Comparison of ENCODE assay signal across 10 cellular contexts in the genomic region with DNA sequence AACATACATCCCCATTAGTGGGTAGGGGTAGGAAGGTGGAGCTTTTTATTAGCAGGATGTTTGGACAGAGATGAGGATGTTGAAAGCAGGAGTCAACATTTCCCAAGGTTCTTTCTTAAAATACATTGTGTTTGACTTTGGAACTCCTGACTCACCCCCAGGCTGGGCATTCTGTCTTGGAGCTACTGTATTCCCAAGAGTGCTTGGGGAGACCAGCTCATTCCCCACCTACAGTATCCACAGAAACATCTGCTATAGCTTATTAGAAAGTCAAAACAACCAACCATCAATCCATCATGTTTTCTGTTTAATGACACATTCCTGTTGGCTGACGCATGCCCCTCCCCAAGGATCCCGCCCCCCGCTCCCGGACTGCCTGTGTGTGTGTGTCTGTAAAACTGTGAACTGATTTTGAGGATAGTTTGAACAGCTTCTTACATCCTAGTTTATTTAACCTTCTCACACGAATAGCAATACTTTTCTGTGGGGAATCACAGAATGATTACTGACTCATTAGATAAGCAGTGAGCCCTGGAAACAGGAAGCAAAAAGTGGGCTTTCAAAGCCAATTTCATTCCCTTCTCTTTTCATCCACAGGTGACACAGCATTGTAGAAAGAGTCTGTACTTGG.
DNase-seq lines count a peak whose midpoint lies in the region; TF ChIP-seq lines count a peak whose summit lies in the region.
"Had no signal": no experiment of that assay in that cellular context is flagged by ENCODE, and none has a peak within 500 bp of the region (broad histone marks: within the 10 kb centered on the region; RNA-seq: fewer than 3 reads in every experiment).

No MANE protein-coding gene starts in this region.

- H3K27ac ChIP-seq in endodermal cell (ENCODE audit: low read depth, low read length) (peak overlapping the region; percentile 50), dorsolateral prefrontal cortex (peak overlapping the region in 22 of 59 donors; percentile 2 to 51 (median 24))

- H3K27me3 Mint-ChIP-seq in endodermal cell (ENCODE audit: insufficient read depth) = no peaks in the 10 kb centered on the region
- H3K27me3 Mint-ChIP-seq in nephron progenitor cell (ENCODE audit: low read depth, poor library complexity) = peaks cover 10% of the 10 kb centered on the region
- H3K27me3 Mint-ChIP-seq: activated naive CD8-positive, alpha-beta T cell treated with anti-CD3 and anti-CD28 coated beads, Interleukin-2, amount 10 ng/mL, durations not matched to agents 7 days and 5 days had no signal

- H3K36me3 ChIP-seq in endodermal cell (ENCODE audit: control insufficient read depth, insufficient read depth, low read length) = peaks cover 13% of the 10 kb centered on the region

- peak; percentile 90 for DNase-seq in AG20443 (ENCODE audit: low spot score)
- DNase-seq in NCI-H446 (lab: John Stamatoyannopoulos, UW) = peak; percentile 89 to 95
- DNase-seq in endodermal cell = no peak
- DNase-seq in nephron progenitor cell = no peak
- DNase-seq in OCI-M2 (lab: John Stamatoyannopoulos, UW; ENCODE audit: unreplicated experiment) = no peak
- no peak for DNase-seq in mucosa of gallbladder (ENCODE audit: low spot score)
- DNase-seq in dorsolateral prefrontal cortex = no peak
- no peak for DNase-seq in NCI-H510A treated with DMSO at 0.1 percent for 48 hours (lab: John Stamatoyannopoulos, UW)
- DNase-seq: activated naive CD8-positive, alpha-beta T cell treated with anti-CD3 and anti-CD28 coated beads, Interleukin-2, amount 10 ng/mL, durations not matched to agents 7 days and 5 days; RPMI8226 had no signal

- H3K4me1 Mint-ChIP-seq in endodermal cell = peaks cover 1% of the 10 kb centered on the region
- peaks cover 46% of the 10 kb centered on the region for H3K4me1 Mint-ChIP-seq in nephron progenitor cell

- TF ChIP-seq CTCF in endodermal cell (conservative IDR thresholded peaks at IDR 0.05) (no peak), nephron progenitor cell (IDR thresholded peaks at IDR 0.05) (no peak), dorsolateral prefrontal cortex (IDR thresholded peaks at IDR 0.05 in 54 of 56, conservative IDR thresholded peaks at IDR 0.05 in 2 of 56; ENCODE audit: low read depth in 1 of 56, partially characterized antibody in 56 of 56) (no peak)

- intact Hi-C loops in dorsolateral prefrontal cortex (cut with DNase I) = no loop called here

- no peaks in the 10 kb centered on the region for H3K4me1 ChIP-seq in endodermal cell (ENCODE audit: control insufficient read depth, insufficient read depth, low read length)

- H3K9me3 ChIP-seq in endodermal cell (ENCODE audit: control insufficient read depth, low read length) = no peaks in the 10 kb centered on the region

- H3K36me3 Mint-ChIP-seq in endodermal cell (ENCODE audit: low read depth) = peaks cover 16% of the 10 kb centered on the region
- no peaks in the 10 kb centered on the region for H3K36me3 Mint-ChIP-seq in nephron progenitor cell (ENCODE audit: low read depth)
- H3K36me3 Mint-ChIP-seq: activated naive CD8-positive, alpha-beta T cell treated with anti-CD3 and anti-CD28 coated beads, Interleukin-2, amount 10 ng/mL, durations not matched to agents 7 days and 5 days had no signal

- H3K27ac Mint-ChIP-seq in endodermal cell (no peak overlapping the region), nephron progenitor cell (peak overlapping the region; percentile 9)
- H3K27ac Mint-ChIP-seq: activated naive CD8-positive, alpha-beta T cell treated with anti-CD3 and anti-CD28 coated beads, Interleukin-2, amount 10 ng/mL, durations not matched to agents 7 days and 5 days had no signal

- no peak overlapping the region for H3K4me3 Mint-ChIP-seq in endodermal cell
- no peak overlapping the region for H3K4me3 Mint-ChIP-seq in nephron progenitor cell
- H3K4me3 Mint-ChIP-seq: activated naive CD8-positive, alpha-beta T cell treated with anti-CD3 and anti-CD28 coated beads, Interleukin-2, amount 10 ng/mL, durations not matched to agents 7 days and 5 days had no signal

- no peaks in the 10 kb centered on the region for H3K9me3 Mint-ChIP-seq in endodermal cell
- H3K9me3 Mint-ChIP-seq in nephron progenitor cell = no peaks in the 10 kb centered on the region
- H3K9me3 Mint-ChIP-seq: activated naive CD8-positive, alpha-beta T cell treated with anti-CD3 and anti-CD28 coated beads, Interleukin-2, amount 10 ng/mL, durations not matched to agents 7 days and 5 days had no signal

- WGBS in endodermal cell (ENCODE audit: insufficient coverage in 1 of 2, insufficient read length in 1 of 2), 2 experiments = 50 to 88% methylated on average over 1 to 5 of the region's 5 CpGs

- no peak overlapping the region for H3K9ac ChIP-seq in endodermal cell (ENCODE audit: extremely low read depth, low read length, poor library complexity, severe bottlenecking)

- H3K4me3 ChIP-seq in endodermal cell (ENCODE audit: low read length) = no peak overlapping the region
- H3K4me3 ChIP-seq in dorsolateral prefrontal cortex = no peak overlapping the region

- H3K27me3 ChIP-seq in endodermal cell (ENCODE audit: control insufficient read depth, insufficient read depth, low read length, poor library complexity, severe bottlenecking) (no peaks in the 10 kb centered on the region), dorsolateral prefrontal cortex (no peaks in the 10 kb centered on the region)

Comparison
In these comparisons a context has a peak if more than half of its experiments do, and no peak if none do; other contexts are left out.
1. DNase-seq: peak in AG20443 (single experiment) and NCI-H446 (2 of 2); none in endodermal cell (single experiment), nephron progenitor cell (single experiment), OCI-M2 (single experiment), mucosa of gallbladder (single experiment), dorsolateral prefrontal cortex (0 of 10) and NCI-H510A treated with DMSO at 0.1 percent for 48 hours (single experiment).